Comparison of ENCODE assay signal across 2 cellular contexts in the genomic region with DNA sequence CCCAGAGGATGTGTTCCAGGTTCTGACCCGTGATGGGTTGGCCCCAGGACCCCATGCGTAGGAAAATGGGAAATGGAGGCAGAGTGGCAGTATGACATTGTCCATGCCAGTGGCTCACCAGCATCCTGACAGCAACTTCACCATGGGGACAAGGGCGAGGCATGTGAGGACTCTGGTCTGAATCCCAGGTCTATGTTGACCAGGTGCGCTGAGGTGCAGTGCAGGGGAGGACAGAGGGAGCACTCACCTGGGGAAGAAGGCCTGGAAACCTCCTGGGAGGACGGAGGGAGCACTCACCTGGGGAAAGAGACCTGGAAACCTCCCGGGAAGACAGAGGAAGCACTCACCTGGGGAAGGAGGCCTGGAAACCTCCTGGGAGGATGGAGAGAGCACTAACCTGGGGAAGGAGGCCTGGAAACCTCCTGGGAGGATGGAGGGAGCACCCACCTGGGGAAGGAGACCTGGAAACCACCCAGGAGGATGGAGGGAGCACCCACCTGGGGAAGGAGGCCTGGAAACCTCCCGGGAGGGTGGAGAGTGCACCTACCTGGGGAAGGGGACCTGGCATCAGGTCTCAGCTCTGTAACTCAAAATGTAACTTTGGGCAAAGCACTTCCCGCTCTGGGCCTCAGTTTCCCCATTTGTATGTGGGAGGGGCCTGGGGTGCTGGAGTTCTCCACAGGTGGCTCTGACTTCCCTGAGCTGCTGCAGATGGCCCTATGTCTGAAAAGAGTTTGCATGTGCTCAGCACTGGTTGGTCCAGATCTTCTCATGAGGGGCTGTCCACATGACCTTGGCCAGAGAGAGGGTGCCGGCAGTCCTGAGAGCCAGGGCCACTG.
TF ChIP-seq lines count a peak whose summit lies in the region.

No MANE protein-coding gene starts in this region.

TF ChIP-seq in SK-N-SH, 30 proteins besides CTCF, POLR2A, EP300 and RAD21:
- TF ChIP-seq FOSL2 (IDR thresholded peaks at IDR 0.05; ENCODE audit: borderline replicate concordance, low read depth) (no peak), FOXJ3 (CRISPR knock-in tag; IDR thresholded peaks at IDR 0.05) (no peak), GABPA (IDR thresholded peaks at IDR 0.05; ENCODE audit: low read depth) (no peak), MXI1 (IDR thresholded peaks at IDR 0.05; ENCODE audit: low read depth, low read length) (no peak), RFX5 (IDR thresholded peaks at IDR 0.05; ENCODE audit: low read length) (no peak), RCOR1 (IDR thresholded peaks at IDR 0.05; ENCODE audit: low read length) (no peak), USF2 (IDR thresholded peaks at IDR 0.05; ENCODE audit: borderline replicate concordance, low read depth, low read length) (no peak), TEAD4 (IDR thresholded peaks at IDR 0.05; ENCODE audit: borderline replicate concordance, insufficient read depth) (no peak), MEF2A (IDR thresholded peaks at IDR 0.05; ENCODE audit: borderline replicate concordance, low read depth) (no peak), CHD2 (IDR thresholded peaks at IDR 0.05; ENCODE audit: low read length, partially characterized antibody) (no peak), MAX (IDR thresholded peaks at IDR 0.05; ENCODE audit: low read depth) (no peak), RXRA (IDR thresholded peaks at IDR 0.05; ENCODE audit: borderline replicate concordance, low read depth) (no peak), SIN3A (IDR thresholded peaks at IDR 0.05; ENCODE audit: borderline replicate concordance, low read depth, low read length) (no peak), EZH2phosphoT487 (IDR thresholded peaks at IDR 0.05; ENCODE audit: borderline replicate concordance, low read depth) (no peak), FOXM1 (IDR thresholded peaks at IDR 0.05; ENCODE audit: low read depth) (no peak)
- TF ChIP-seq, protein P1, sequence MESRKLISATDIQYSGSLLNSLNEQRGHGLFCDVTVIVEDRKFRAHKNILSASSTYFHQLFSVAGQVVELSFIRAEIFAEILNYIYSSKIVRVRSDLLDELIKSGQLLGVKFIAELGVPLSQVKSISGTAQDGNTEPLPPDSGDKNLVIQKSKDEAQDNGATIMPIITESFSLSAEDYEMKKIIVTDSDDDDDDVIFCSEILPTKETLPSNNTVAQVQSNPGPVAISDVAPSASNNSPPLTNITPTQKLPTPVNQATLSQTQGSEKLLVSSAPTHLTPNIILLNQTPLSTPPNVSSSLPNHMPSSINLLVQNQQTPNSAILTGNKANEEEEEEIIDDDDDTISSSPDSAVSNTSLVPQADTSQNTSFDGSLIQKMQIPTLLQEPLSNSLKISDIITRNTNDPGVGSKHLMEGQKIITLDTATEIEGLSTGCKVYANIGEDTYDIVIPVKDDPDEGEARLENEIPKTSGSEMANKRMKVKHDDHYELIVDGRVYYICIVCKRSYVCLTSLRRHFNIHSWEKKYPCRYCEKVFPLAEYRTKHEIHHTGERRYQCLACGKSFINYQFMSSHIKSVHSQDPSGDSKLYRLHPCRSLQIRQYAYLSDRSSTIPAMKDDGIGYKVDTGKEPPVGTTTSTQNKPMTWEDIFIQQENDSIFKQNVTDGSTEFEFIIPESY (IDR thresholded peaks at IDR 0.05; ENCODE audit: borderline replicate concordance, low read depth): no peak
- TF ChIP-seq, protein P2, sequence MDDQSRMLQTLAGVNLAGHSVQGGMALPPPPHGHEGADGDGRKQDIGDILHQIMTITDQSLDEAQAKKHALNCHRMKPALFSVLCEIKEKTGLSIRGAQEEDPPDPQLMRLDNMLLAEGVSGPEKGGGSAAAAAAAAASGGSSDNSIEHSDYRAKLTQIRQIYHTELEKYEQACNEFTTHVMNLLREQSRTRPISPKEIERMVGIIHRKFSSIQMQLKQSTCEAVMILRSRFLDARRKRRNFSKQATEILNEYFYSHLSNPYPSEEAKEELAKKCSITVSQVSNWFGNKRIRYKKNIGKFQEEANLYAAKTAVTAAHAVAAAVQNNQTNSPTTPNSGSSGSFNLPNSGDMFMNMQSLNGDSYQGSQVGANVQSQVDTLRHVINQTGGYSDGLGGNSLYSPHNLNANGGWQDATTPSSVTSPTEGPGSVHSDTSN (IDR thresholded peaks at IDR 0.05): no peak

TF ChIP-seq in SK-N-SH treated with all-trans-retinoic acid at 6 μM for 48 hours, 23 proteins besides CTCF, POLR2A, EP300 and RAD21:
- TF ChIP-seq CREB5 (CRISPR knock-in tag; IDR thresholded peaks at IDR 0.05; ENCODE audit: low read depth) (no peak), BACH2 (CRISPR knock-in tag; IDR thresholded peaks at IDR 0.05; ENCODE audit: borderline replicate concordance) (no peak), TSHZ2 (CRISPR knock-in tag; IDR thresholded peaks at IDR 0.05) (no peak), ESRRG (CRISPR knock-in tag; IDR thresholded peaks at IDR 0.05) (no peak), ZNF70 (CRISPR knock-in tag; IDR thresholded peaks at IDR 0.05) (no peak), ZNF565 (CRISPR knock-in tag; conservative IDR thresholded peaks at IDR 0.05; ENCODE audit: low read depth) (no peak), ZNF8 (CRISPR knock-in tag; IDR thresholded peaks at IDR 0.05) (no peak), ZFP30 (CRISPR knock-in tag; IDR thresholded peaks at IDR 0.05) (no peak), OSR1 (CRISPR knock-in tag; IDR thresholded peaks at IDR 0.05) (no peak)
- TF ChIP-seq, protein P3, sequence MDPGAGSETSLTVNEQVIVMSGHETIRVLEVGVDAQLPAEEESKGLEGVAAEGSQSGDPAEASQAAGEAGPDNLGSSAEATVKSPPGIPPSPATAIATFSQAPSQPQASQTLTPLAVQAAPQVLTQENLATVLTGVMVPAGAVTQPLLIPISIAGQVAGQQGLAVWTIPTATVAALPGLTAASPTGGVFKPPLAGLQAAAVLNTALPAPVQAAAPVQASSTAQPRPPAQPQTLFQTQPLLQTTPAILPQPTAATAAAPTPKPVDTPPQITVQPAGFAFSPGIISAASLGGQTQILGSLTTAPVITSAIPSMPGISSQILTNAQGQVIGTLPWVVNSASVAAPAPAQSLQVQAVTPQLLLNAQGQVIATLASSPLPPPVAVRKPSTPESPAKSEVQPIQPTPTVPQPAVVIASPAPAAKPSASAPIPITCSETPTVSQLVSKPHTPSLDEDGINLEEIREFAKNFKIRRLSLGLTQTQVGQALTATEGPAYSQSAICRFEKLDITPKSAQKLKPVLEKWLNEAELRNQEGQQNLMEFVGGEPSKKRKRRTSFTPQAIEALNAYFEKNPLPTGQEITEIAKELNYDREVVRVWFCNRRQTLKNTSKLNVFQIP (CRISPR knock-in tag; IDR thresholded peaks at IDR 0.05; ENCODE audit: borderline replicate concordance, low read depth): no peak
